In genomic region chr3:23175361-23176073, GRCh38 we compare ENCODE assay signal across 32 cellular contexts. TPM values are rescaled to one million over a fixed set of nuclear protein-coding genes. Genes with fewer than 3 reads are reported as not detected.
DNase-seq lines count a peak whose midpoint lies in the region; ATAC-seq and TF ChIP-seq lines count a peak whose summit lies in the region.
"Had no signal": no experiment of that assay in that cellular context is flagged by ENCODE, and none has a peak within 500 bp of the region (broad histone marks: within the 10 kb centered on the region; RNA-seq: fewer than 3 reads in every experiment).

No MANE protein-coding gene starts in this region.

- no peak overlapping the region for H3K9ac ChIP-seq in mammary epithelial cell (ENCODE audit: insufficient read depth, low read length)
- H3K9ac ChIP-seq: GM23248 had no signal

- H3K4me1 ChIP-seq in mammary epithelial cell (ENCODE audit: insufficient read depth, low read length) (no peaks in the 10 kb centered on the region), foreskin keratinocyte (no peaks in the 10 kb centered on the region), upper lobe of right lung (peaks cover 6% of the 10 kb centered on the region), vagina (no peaks in the 10 kb centered on the region)
- H3K4me1 ChIP-seq: A549, esophagus muscularis mucosa, gastrocnemius medialis, left ventricle myocardium inferior, right lobe of liver, SJCRH30, thyroid gland had no signal

- no peaks in the 10 kb centered on the region for H4K20me1 ChIP-seq in mammary epithelial cell (ENCODE audit: insufficient read depth, low read length)

- no peaks in the 10 kb centered on the region for H3K27me3 Mint-ChIP-seq in MCF 10A (ENCODE audit: insufficient read depth, unreplicated experiment)
- H3K27me3 Mint-ChIP-seq: CD4-positive, CD25-positive, alpha-beta regulatory T cell had no signal

- CTCF ChIA-PET in mammary epithelial cell (lab: Charles Lee; ENCODE audit: low non-redundant PET): no interaction called here
- CTCF ChIA-PET in MCF 10A (lab: Yijun Ruan, JAX): interaction anchor here (0.7 to 1.2 kb wide), 3 partner anchors 10 to 74 kb away, joined by 3 to 4 read pairs (median 3); no protein-coding TSS in a partner anchor

- dilution Hi-C loops in mammary epithelial cell (cut with HindIII; ENCODE audit: low sequenced_read_pairs): no loop called here

- TF ChIP-seq POLR2A in vagina (IDR thresholded peaks at IDR 0.05): no peak

- no peaks in the 10 kb centered on the region for H3K4me1 Mint-ChIP-seq in MCF 10A (ENCODE audit: insufficient read depth, unreplicated experiment)
- H3K4me1 Mint-ChIP-seq: activated CD4-positive, alpha-beta T cell treated with anti-CD3 and anti-CD28 coated beads, Interleukin-2, amount 10 ng/mL, durations not matched to agents 7 days and 5 days; CD4-positive, CD25-positive, alpha-beta regulatory T cell; immature natural killer cell had no signal

- ATAC-seq in foreskin keratinocyte: peak; percentile 74
- peak; percentile 39 for ATAC-seq in upper lobe of right lung
- ATAC-seq in HG02884 (IDR thresholded peaks at IDR 0.05; ENCODE audit: unreplicated experiment): no peak
- ATAC-seq: A549; activated naive CD4-positive, alpha-beta T cell treated with anti-CD3 and anti-CD28 coated beads, Interleukin-2, amount 50 U/mL, for 72 hours; gastrocnemius medialis had no signal

- H3K4me3 ChIP-seq in mammary epithelial cell (replicated peaks in 1 of 3; ENCODE audit: insufficient read depth in 1 of 3, low read depth in 2 of 3, low read length in 3 of 3): no peak overlapping the region
- H3K4me3 ChIP-seq in upper lobe of right lung: no peak overlapping the region
- no peak overlapping the region for H3K4me3 ChIP-seq in vagina
- H3K4me3 ChIP-seq: A549, coronary artery, esophagus muscularis mucosa, gastrocnemius medialis, GM23248, left ventricle myocardium inferior, right lobe of liver, SJCRH30, thyroid gland had no signal

- H3K27me3 ChIP-seq in mammary epithelial cell (ENCODE audit: insufficient read depth, low read length): no peaks in the 10 kb centered on the region
- peaks cover 51% of the 10 kb centered on the region for H3K27me3 ChIP-seq in foreskin keratinocyte
- no peaks in the 10 kb centered on the region for H3K27me3 ChIP-seq in upper lobe of right lung
- no peaks in the 10 kb centered on the region for H3K27me3 ChIP-seq in vagina
- H3K27me3 ChIP-seq: esophagus muscularis mucosa, gastrocnemius medialis, right lobe of liver, SJCRH30, thyroid gland had no signal

- H3K9me3 ChIP-seq in mammary epithelial cell (replicated peaks; ENCODE audit: insufficient read depth, low read length) (no peaks in the 10 kb centered on the region), upper lobe of right lung (no peaks in the 10 kb centered on the region), vagina (no peaks in the 10 kb centered on the region)
- H3K9me3 ChIP-seq: esophagus muscularis mucosa, gastrocnemius medialis, right lobe of liver, SJCRH30, thyroid gland had no signal

- no peak for TF ChIP-seq CTCF in mammary epithelial cell (conservative IDR thresholded peaks at IDR 0.05 in 1 of 2, IDR thresholded peaks at IDR 0.05 in 1 of 2; ENCODE audit: extremely low read depth in 1 of 2, insufficient read depth in 1 of 2, low read depth in 1 of 2, low read length in 2 of 2)
- no peak for TF ChIP-seq CTCF in MCF 10A (IDR thresholded peaks at IDR 0.05; ENCODE audit: unreplicated experiment)
- TF ChIP-seq CTCF in foreskin keratinocyte (conservative IDR thresholded peaks at IDR 0.05): no peak
- TF ChIP-seq CTCF in upper lobe of right lung (IDR thresholded peaks at IDR 0.05): no peak
- no peak for TF ChIP-seq CTCF in vagina (IDR thresholded peaks at IDR 0.05)

- peaks cover 7% of the 10 kb centered on the region for H3K9me3 Mint-ChIP-seq in MCF 10A (ENCODE audit: unreplicated experiment)

- no peaks in the 10 kb centered on the region for H3K36me3 ChIP-seq in mammary epithelial cell (ENCODE audit: insufficient read depth, low read length)
- H3K36me3 ChIP-seq in upper lobe of right lung: no peaks in the 10 kb centered on the region
- no peaks in the 10 kb centered on the region for H3K36me3 ChIP-seq in vagina
- H3K36me3 ChIP-seq: esophagus muscularis mucosa, gastrocnemius medialis, left ventricle myocardium inferior, right lobe of liver, SJCRH30, thyroid gland had no signal

- POLR2A ChIA-PET in MCF 10A (lab: Yijun Ruan, JAX): interaction anchor here (0.5 to 1.0 kb wide), 2 partner anchors 10 to 251 kb away, joined by 3 read pairs; no protein-coding TSS in a partner anchor

- intact Hi-C loops in mammary epithelial cell (cut with micrococcal nuclease): no loop called here
- intact Hi-C loops in MCF 10A (cut with micrococcal nuclease): no loop called here
- intact Hi-C loops in upper lobe of right lung (cut with DNase I): no loop called here
- intact Hi-C loops in vagina (cut with DNase I): no loop called here

- H3K27ac ChIP-seq in mammary epithelial cell (ENCODE audit: insufficient read depth, low read depth, low read length) (no peak overlapping the region), foreskin keratinocyte (no peak overlapping the region), upper lobe of right lung (no peak overlapping the region), vagina (no peak overlapping the region)
- H3K27ac ChIP-seq: A549, coronary artery, esophagus muscularis mucosa, gastrocnemius medialis, GM23248, left ventricle myocardium inferior, right lobe of liver, SJCRH30, thyroid gland had no signal

- 57% methylated on average over 2 of the region's 2 CpGs for WGBS in mammary epithelial cell (ENCODE audit: low coverage, missing lambda C conversion rate)

- no peak overlapping the region for H3K4me2 ChIP-seq in mammary epithelial cell (ENCODE audit: insufficient read depth, low read depth, low read length)
- H3K4me2 ChIP-seq: A549 had no signal

- H3K36me3 Mint-ChIP-seq in MCF 10A (ENCODE audit: insufficient read depth, unreplicated experiment): no peaks in the 10 kb centered on the region
- H3K36me3 Mint-ChIP-seq: CD4-positive, CD25-positive, alpha-beta regulatory T cell; immature natural killer cell had no signal

- in situ Hi-C loops in mammary epithelial cell (cut with MboI; ENCODE audit: low sequenced_read_pairs in 2 of 2): loop anchor here (25.0 kb wide), 2 partner anchors 587 to 637 kb away; partner anchors contain the start of gene UBE2E1 (in 1 of the 2)

- H3K79me2 ChIP-seq in mammary epithelial cell (ENCODE audit: insufficient read depth, low read length): no peaks in the 10 kb centered on the region

- BruUV-seq in mammary epithelial cell (replicated peaks; lab: Mats Ljungman, UMichigan): no TSS peak
- BruUV-seq in MCF 10A (replicated peaks; lab: Mats Ljungman, UMichigan): no TSS peak

- H3K27ac Mint-ChIP-seq in MCF 10A (ENCODE audit: low read depth, unreplicated experiment): no peak overlapping the region
- H3K27ac Mint-ChIP-seq: activated CD4-positive, alpha-beta T cell treated with anti-CD3 and anti-CD28 coated beads, Interleukin-2, amount 10 ng/mL, durations not matched to agents 7 days and 5 days; activated naive CD4-positive, alpha-beta T cell treated with anti-CD3 and anti-CD28 coated beads, Interleukin-2, amount 50 U/mL, for 72 hours; CD4-positive, CD25-positive, alpha-beta regulatory T cell; immature natural killer cell; WTC11 had no signal

- H2AFZ ChIP-seq in mammary epithelial cell (ENCODE audit: low read depth, low read length): no peak overlapping the region
- H2AFZ ChIP-seq: GM23248 had no signal

- no peak overlapping the region for H3K4me3 Mint-ChIP-seq in MCF 10A (ENCODE audit: unreplicated experiment)
- H3K4me3 Mint-ChIP-seq: activated CD4-positive, alpha-beta T cell treated with anti-CD3 and anti-CD28 coated beads, Interleukin-2, amount 10 ng/mL, durations not matched to agents 7 days and 5 days; CD4-positive, CD25-positive, alpha-beta regulatory T cell; immature natural killer cell; WTC11 had no signal

- peak; percentile 64 for DNase-seq in mammary epithelial cell
- no peak for DNase-seq in MCF 10A (ENCODE audit: unreplicated experiment)
- DNase-seq in astrocyte of the hippocampus (ENCODE audit: low read depth, low spot score): peak; percentile 23
- peak in 1 of 2 donors; percentile 45 for DNase-seq in foreskin keratinocyte
- DNase-seq in upper lobe of right lung: no peak
- DNase-seq in stimulated activated CD4-positive, alpha-beta T cell treated with anti-CD3 and anti-CD28 coated beads, Interleukin-2, amount 100 ng/mL, for 24 hours: no peak
- DNase-seq in vagina (ENCODE audit: extremely low spot score in 2 of 2): no peak
- DNase-seq: activated CD4-positive, alpha-beta T cell treated with anti-CD3 and anti-CD28 coated beads, Interleukin-2, amount 10 ng/mL, durations not matched to agents 7 days and 5 days; amygdala; Calu3; caudate nucleus; CD4-positive, CD25-positive, alpha-beta regulatory T cell; DND-41; gastrocnemius medialis; GM23248; hippocampal formation; immature natural killer cell; left ventricle myocardium inferior; NCI-H2081; NCI-H2227 treated with DMSO at 0.1 percent for 48 hours; NCI-H526 treated with DMSO at 0.1 percent for 48 hours; NK-92 treated with Interleukin-12 subunit alpha and Interleukin-12 subunit beta, amount 100 ng/mL, for 24 hours; right lobe of liver; SJCRH30; stimulated activated CD4-positive, alpha-beta T cell treated with anti-CD3 and anti-CD28 coated beads, Interleukin-4, amount 100 ng/mL, for 1 hour; thyroid gland had no signal

RNA-seq across cellular contexts. Expression of gene UBE2E2, which starts 27.6 kb away (rescaled TPM):
- total RNA-seq in mammary epithelial cell: 10 to 100 TPM; 37.3 to 47.9 TPM
- polyA plus RNA-seq in mammary epithelial cell: 48.5 TPM
- polyA minus RNA-seq in mammary epithelial cell: 34.9 TPM
- 64.3 and 69.4 TPM in 2 replicates for total RNA-seq in MCF 10A (2022)
- total RNA-seq in foreskin keratinocyte: 22.6 and 28.6 TPM in 2 replicates
- polyA plus RNA-seq in foreskin keratinocyte: 25.8 and 30.2 TPM in 2 replicates
- total RNA-seq in upper lobe of right lung: 45.9 TPM
- total RNA-seq in vagina: 31.2 TPM

Comparison
In these comparisons a context has a peak if more than half of its experiments do, and no peak if none do; other contexts are left out.
1. DNase-seq: peak in mammary epithelial cell (single experiment) and astrocyte of the hippocampus (single experiment); none in MCF 10A (single experiment), upper lobe of right lung (single experiment), stimulated activated CD4-positive, alpha-beta T cell treated with anti-CD3 and anti-CD28 coated beads, Interleukin-2, amount 100 ng/mL, for 24 hours (0 of 2) and vagina (0 of 2).